Comparison of ENCODE assay signal across 8 cellular contexts in the genomic region with DNA sequence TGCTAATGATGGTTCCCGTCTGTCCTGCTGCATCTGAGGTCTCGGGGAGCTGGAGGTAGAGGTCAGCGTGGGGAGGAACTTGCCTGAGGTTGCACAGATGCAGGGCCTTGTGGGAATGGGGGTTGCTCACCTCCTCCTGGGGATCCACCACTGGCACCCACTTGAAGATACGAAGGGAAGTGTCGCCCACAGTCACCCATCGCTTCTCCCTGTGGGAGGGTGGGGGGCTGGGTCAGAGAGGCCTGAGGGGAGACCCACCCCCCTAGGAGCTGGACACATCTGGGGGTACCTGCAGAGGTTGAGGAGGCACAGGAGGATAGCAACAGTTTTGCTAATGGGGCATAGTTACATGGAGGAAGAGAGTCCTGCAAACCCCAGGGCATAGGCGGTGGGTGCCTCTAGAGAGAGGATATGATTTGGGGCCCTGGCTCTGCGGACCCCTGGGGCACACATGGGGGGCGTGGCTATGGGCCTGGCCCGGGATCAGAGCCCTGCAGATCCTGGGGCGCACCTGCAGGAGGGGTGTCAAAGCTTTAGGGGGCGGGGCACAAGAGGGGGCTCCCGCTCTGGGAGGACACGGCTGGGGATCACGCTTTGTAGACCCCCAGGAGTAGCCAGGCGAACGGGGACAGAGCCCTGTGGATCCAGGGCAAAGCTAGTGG. TPM values are rescaled to one million over a fixed set of nuclear protein-coding genes. Genes with fewer than 3 reads are reported as not detected.
DNase-seq lines count a peak whose midpoint lies in the region; ATAC-seq, FAIRE-seq and TF ChIP-seq lines count a peak whose summit lies in the region.

No MANE protein-coding gene starts in this region.

- DNase-seq in GM12891 (ENCODE audit: insufficient read length, low spot score), result no peak
- DNase-seq in activated CD8-positive, alpha-beta T cell treated with anti-CD3 and anti-CD28 coated beads, Interleukin-2, amount 10 ng/mL, durations not matched to agents 7 days and 5 days, result peak; percentile 49
- DNase-seq in glutamatergic neuron, result peak; percentile 42
- DNase-seq in SKM-1 (lab: John Stamatoyannopoulos, UW; ENCODE audit: unreplicated experiment), result no peak
- no peak for DNase-seq in NCI-H2196 (lab: John Stamatoyannopoulos, UW; ENCODE audit: unreplicated experiment)

- FAIRE-seq in GM12891 (lab: Jason Lieb, UNC), result peak; percentile 60

- H3K4me3 Mint-ChIP-seq in activated CD8-positive, alpha-beta T cell treated with anti-CD3 and anti-CD28 coated beads, Interleukin-2, amount 10 ng/mL, durations not matched to agents 7 days and 5 days, result peak overlapping the region; percentile 88
- H3K4me3 Mint-ChIP-seq in glutamatergic neuron (ENCODE audit: unreplicated experiment), result peak overlapping the region; percentile 87

- peaks cover 18% of the 10 kb centered on the region for H3K36me3 Mint-ChIP-seq in activated CD8-positive, alpha-beta T cell treated with anti-CD3 and anti-CD28 coated beads, Interleukin-2, amount 10 ng/mL, durations not matched to agents 7 days and 5 days (ENCODE audit: low read depth)
- no peaks in the 10 kb centered on the region for H3K36me3 Mint-ChIP-seq in glutamatergic neuron (ENCODE audit: unreplicated experiment)

- H3K27ac Mint-ChIP-seq in activated CD8-positive, alpha-beta T cell treated with anti-CD3 and anti-CD28 coated beads, Interleukin-2, amount 10 ng/mL, durations not matched to agents 7 days and 5 days, result peak overlapping the region; percentile 85
- H3K27ac Mint-ChIP-seq in glutamatergic neuron (ENCODE audit: unreplicated experiment), result no peak overlapping the region

- CTCF ChIA-PET in activated CD8-positive, alpha-beta T cell treated with anti-CD3 and anti-CD28 coated beads, Interleukin-2, amount 10 ng/mL, durations not matched to agents 7 days and 5 days (lab: Charles Lee), result interaction anchor here (1.1 to 3.0 kb wide), 3 partner anchors 8 to 80 kb away, joined by 3 to 17 read pairs (median 9); no protein-coding TSS in a partner anchor

- H3K4me1 Mint-ChIP-seq in activated CD8-positive, alpha-beta T cell treated with anti-CD3 and anti-CD28 coated beads, Interleukin-2, amount 10 ng/mL, durations not matched to agents 7 days and 5 days (ENCODE audit: low read depth), result peaks cover 44% of the 10 kb centered on the region
- peaks cover 19% of the 10 kb centered on the region for H3K4me1 Mint-ChIP-seq in glutamatergic neuron (ENCODE audit: low read depth, unreplicated experiment)

- POLR2A ChIA-PET in activated CD8-positive, alpha-beta T cell treated with anti-CD3 and anti-CD28 coated beads, Interleukin-2, amount 10 ng/mL, durations not matched to agents 7 days and 5 days (lab: Charles Lee), result interaction anchor here (1.4 to 3.2 kb wide), 2 partner anchors 9 to 18 kb away, joined by 6 to 26 read pairs; no protein-coding TSS in a partner anchor

- no peak for TF ChIP-seq POLR2A in GM12891 (IDR thresholded peaks at IDR 0.05; ENCODE audit: low read depth, low read length)

- H3K27me3 Mint-ChIP-seq in activated CD8-positive, alpha-beta T cell treated with anti-CD3 and anti-CD28 coated beads, Interleukin-2, amount 10 ng/mL, durations not matched to agents 7 days and 5 days (ENCODE audit: low read depth), result no peaks in the 10 kb centered on the region
- peaks cover 11% of the 10 kb centered on the region for H3K27me3 Mint-ChIP-seq in glutamatergic neuron (ENCODE audit: unreplicated experiment)

- H3K27ac ChIP-seq in skin epidermis, result peak overlapping the region; percentile 75 to 97 (median 93)

- ATAC-seq in HG02798 (IDR thresholded peaks at IDR 0.05; ENCODE audit: poor library complexity, unreplicated experiment) (peak; percentile 4), GM19463 (IDR thresholded peaks at IDR 0.05; ENCODE audit: unreplicated experiment) (no peak)
- ATAC-seq in activated CD8-positive, alpha-beta T cell treated with anti-CD3 and anti-CD28 coated beads, Interleukin-2, amount 10 ng/mL, durations not matched to agents 7 days and 5 days, result peak; percentile 14

- no peaks in the 10 kb centered on the region for H3K9me3 Mint-ChIP-seq in activated CD8-positive, alpha-beta T cell treated with anti-CD3 and anti-CD28 coated beads, Interleukin-2, amount 10 ng/mL, durations not matched to agents 7 days and 5 days (ENCODE audit: insufficient read depth)
- peaks cover 22% of the 10 kb centered on the region for H3K9me3 Mint-ChIP-seq in glutamatergic neuron (ENCODE audit: unreplicated experiment)

- TF ChIP-seq CTCF in glutamatergic neuron (IDR thresholded peaks at IDR 0.05; ENCODE audit: partially characterized antibody, unreplicated experiment), result no peak

- peak overlapping the region; percentile 49 to 68 (median 62) for H3K4me3 ChIP-seq in skin epidermis

TF ChIP-seq in GM12891, 5 proteins besides CTCF, POLR2A, EP300 and RAD21:
- no peak for TF ChIP-seq POU2F2 (IDR thresholded peaks at IDR 0.05; ENCODE audit: low read depth, low read length)
- no peak for TF ChIP-seq PAX5 (IDR thresholded peaks at IDR 0.05; ENCODE audit: insufficient read depth, low read length, severe bottlenecking)
- TF ChIP-seq POLR2AphosphoS5 (IDR thresholded peaks at IDR 0.05; ENCODE audit: low read depth, low read length), result no peak
- no peak for TF ChIP-seq SPI1 (IDR thresholded peaks at IDR 0.05; ENCODE audit: low read depth, low read length)
- TF ChIP-seq TAF1 (IDR thresholded peaks at IDR 0.05; ENCODE audit: low read depth, low read length), result no peak

RNA-seq across cellular contexts. Expression of a gene that starts 0.7 kb away (rescaled TPM):
- polyA plus RNA-seq in GM12891 (2012; ENCODE audit: low read depth, missing spikeins), result 12.7 TPM
- total RNA-seq in activated CD8-positive, alpha-beta T cell treated with anti-CD3 and anti-CD28 coated beads, Interleukin-2, amount 10 ng/mL, durations not matched to agents 7 days and 5 days, result 10 to 100 TPM; 30.3 to 34.5 TPM
- total RNA-seq in glutamatergic neuron (ENCODE audit: unreplicated experiment), result 24.0 TPM

RNA-seq across cellular contexts. Expression of a gene that starts 3.2 kb away (rescaled TPM):
- polyA plus RNA-seq in GM12891 (2012; ENCODE audit: low read depth, missing spikeins), result 0.15 TPM
- total RNA-seq in activated CD8-positive, alpha-beta T cell treated with anti-CD3 and anti-CD28 coated beads, Interleukin-2, amount 10 ng/mL, durations not matched to agents 7 days and 5 days, result under 1 TPM; 0.23 to 0.34 TPM
- total RNA-seq in glutamatergic neuron (ENCODE audit: unreplicated experiment), result 1.7 TPM

RNA-seq across cellular contexts. Expression of a gene that starts 30.2 kb away (rescaled TPM):
- 13.1 TPM for polyA plus RNA-seq in GM12891 (2012; ENCODE audit: low read depth, missing spikeins)
- 10 to 100 TPM; 22.7 to 23.1 TPM for total RNA-seq in activated CD8-positive, alpha-beta T cell treated with anti-CD3 and anti-CD28 coated beads, Interleukin-2, amount 10 ng/mL, durations not matched to agents 7 days and 5 days
- 76.8 TPM for total RNA-seq in glutamatergic neuron (ENCODE audit: unreplicated experiment)

RNA-seq across cellular contexts. Expression of a gene that starts 55.7 kb away (rescaled TPM):
- polyA plus RNA-seq in GM12891 (2012; ENCODE audit: low read depth, missing spikeins), result 18.0 TPM
- 10 to 100 TPM; 21.4 to 23.1 TPM for total RNA-seq in activated CD8-positive, alpha-beta T cell treated with anti-CD3 and anti-CD28 coated beads, Interleukin-2, amount 10 ng/mL, durations not matched to agents 7 days and 5 days
- 5.1 TPM for total RNA-seq in glutamatergic neuron (ENCODE audit: unreplicated experiment)

Comparison
In these comparisons a context has a peak if more than half of its experiments do, and no peak if none do; other contexts are left out.
1. DNase-seq: peak in activated CD8-positive, alpha-beta T cell treated with anti-CD3 and anti-CD28 coated beads, Interleukin-2, amount 10 ng/mL, durations not matched to agents 7 days and 5 days (single experiment) and glutamatergic neuron (single experiment); none in GM12891 (single experiment), SKM-1 (single experiment) and NCI-H2196 (single experiment).